In genomic region chr18:44552706-44553105, GRCh38 we compare ENCODE assay signal across 14 cellular contexts.
DNase-seq lines count a peak whose midpoint lies in the region; TF ChIP-seq lines count a peak whose summit lies in the region.
"Had no signal": no experiment of that assay in that cellular context is flagged by ENCODE, and none has a peak within 500 bp of the region (broad histone marks: within the 10 kb centered on the region; RNA-seq: fewer than 3 reads in every experiment).

No MANE protein-coding gene starts in this region.

- H3K36me3 ChIP-seq in H7 (replicated peaks; ENCODE audit: control insufficient read depth, insufficient read depth, low read length) (no peaks in the 10 kb centered on the region), iPS DF 6.9 (ENCODE audit: control insufficient read depth, insufficient read depth, low read length) (no peaks in the 10 kb centered on the region), neuron (ENCODE audit: insufficient read depth, low read length) (no peaks in the 10 kb centered on the region), ovary (no peaks in the 10 kb centered on the region)

- H3K27ac ChIP-seq in iPS DF 6.9 (ENCODE audit: low read length) (no peak overlapping the region), caudate nucleus (ENCODE audit: low read depth, low read length) (no peak overlapping the region), ovary (no peak overlapping the region)

- no peak for TF ChIP-seq EP300 in ovary (IDR thresholded peaks at IDR 0.05)

- no CpG with 5 or more reads among the region's 2 CpGs for WGBS in iPS DF 6.9 (ENCODE audit: insufficient coverage, insufficient read length)
- WGBS in ovary, 3 donors = 71 to 83% (median 79%) methylated on average over 2 of the region's 2 CpGs

- H3K27me3 ChIP-seq in H7 (ENCODE audit: control insufficient read depth, insufficient read depth, low read length) (no peaks in the 10 kb centered on the region), iPS DF 6.9 (ENCODE audit: control insufficient read depth, insufficient read depth, low read length) (no peaks in the 10 kb centered on the region), neuron (ENCODE audit: insufficient read depth, low read length) (no peaks in the 10 kb centered on the region), ovary (no peaks in the 10 kb centered on the region)

- DNase-seq in H7 = peak; percentile 4
- DNase-seq in astrocyte of the spinal cord (ENCODE audit: low read depth, low spot score) = peak; percentile 39
- peak; percentile 9 for DNase-seq in iPS DF 6.9 (ENCODE audit: low read depth, low spot score)
- DNase-seq in anterior cingulate cortex (lab: John Stamatoyannopoulos, UW) = no peak
- DNase-seq in caudate nucleus (lab: John Stamatoyannopoulos, UW) = no peak
- DNase-seq in ovary = no peak
- DNase-seq in NCI-H510A (lab: John Stamatoyannopoulos, UW) = no peak
- DNase-seq: COR-L47, EL, MV-4-11, NCI-H1417 treated with DMSO at 0.1 percent for 48 hours, NCI-H2029, SK-N-SH had no signal

- intact Hi-C loops in ovary (cut with DNase I) = no loop called here

- in situ Hi-C loops in astrocyte of the spinal cord (cut with HindIII; ENCODE audit: low sequenced_read_pairs) = no loop called here

- TF ChIP-seq CTCF in astrocyte of the spinal cord (IDR thresholded peaks at IDR 0.05; ENCODE audit: low read depth, low read length) = no peak
- no peak for TF ChIP-seq CTCF in ovary (IDR thresholded peaks at IDR 0.05)

- H3K9me3 ChIP-seq in iPS DF 6.9 (ENCODE audit: control insufficient read depth, insufficient read depth, low read length) (no peaks in the 10 kb centered on the region), neuron (ENCODE audit: low read length) (no peaks in the 10 kb centered on the region), ovary (no peaks in the 10 kb centered on the region)
- H3K9me3 ChIP-seq: SK-N-SH had no signal

- H3K4me3 ChIP-seq in H7 (ENCODE audit: insufficient read depth, low read depth, low read length) (no peak overlapping the region), astrocyte of the spinal cord (ENCODE audit: low read depth, low read length) (no peak overlapping the region), iPS DF 6.9 (ENCODE audit: low read length) (no peak overlapping the region), neuron (ENCODE audit: low read length) (no peak overlapping the region), ovary (no peak overlapping the region)

- peaks cover 3% of the 10 kb centered on the region; the same call in 1 of the 2 replicates for H3K4me1 ChIP-seq in iPS DF 6.9 (ENCODE audit: control insufficient read depth, insufficient read depth, low read length)
- peaks cover 12% of the 10 kb centered on the region for H3K4me1 ChIP-seq in neuron (ENCODE audit: insufficient read depth, low read length)
- H3K4me1 ChIP-seq in ovary (ENCODE audit: insufficient read depth) = peaks cover 5% of the 10 kb centered on the region

- peak overlapping the region; percentile 11 for H2AFZ ChIP-seq in neuron (ENCODE audit: low read depth, low read length)

- no peak for TF ChIP-seq POLR2A in ovary (IDR thresholded peaks at IDR 0.05)

Comparison
In these comparisons a context has a peak if more than half of its experiments do, and no peak if none do; other contexts are left out.
1. DNase-seq: peak in H7 (single experiment), astrocyte of the spinal cord (single experiment) and iPS DF 6.9 (single experiment); none in anterior cingulate cortex (0 of 58), caudate nucleus (0 of 61), ovary (0 of 5) and NCI-H510A (single experiment).